9 cellular contexts compared by ENCODE assay signal in genomic region chr4:101169044-101170014, GRCh38.
DNase-seq lines count a peak whose midpoint lies in the region; ATAC-seq and TF ChIP-seq lines count a peak whose summit lies in the region.
"Had no signal": no experiment of that assay in that cellular context is flagged by ENCODE, and none has a peak within 500 bp of the region (broad histone marks: within the 10 kb centered on the region; RNA-seq: fewer than 3 reads in every experiment).

No MANE protein-coding gene starts in this region.

- H3K4me3 ChIP-seq in astrocyte of the spinal cord (ENCODE audit: low read depth, low read length) = no peak overlapping the region
- H3K4me3 ChIP-seq: BLaER1 had no signal

- DNase-seq in SIG-M5 treated with dmso at 0.1 percent for 504 hours (lab: John Stamatoyannopoulos, UW; ENCODE audit: unreplicated experiment) (peak; percentile 60), SIG-M5 (lab: John Stamatoyannopoulos, UW) (no peak), NCI-H1436 (lab: John Stamatoyannopoulos, UW) (peak; percentile 75), T-helper 1 cell (peak in 4 of 5 donors; percentile 10 to 69 (median 29)), astrocyte of the spinal cord (ENCODE audit: low read depth, low spot score) (peak; percentile 58), iris pigment epithelial cell (ENCODE audit: low read depth) (peak; percentile 78)
- DNase-seq in stimulated activated CD4-positive, alpha-beta T cell treated with anti-CD3 and anti-CD28 coated beads, Interleukin-2, amount 100 ng/mL, for 48 hours = peak; percentile 36 to 41

- TF ChIP-seq CTCF in astrocyte of the spinal cord (IDR thresholded peaks at IDR 0.05; ENCODE audit: low read depth, low read length) = peak; percentile 69

- ATAC-seq in HG02852 (IDR thresholded peaks at IDR 0.05; ENCODE audit: unreplicated experiment) = peak; percentile 99

- in situ Hi-C loops in astrocyte of the spinal cord (cut with HindIII; ENCODE audit: low sequenced_read_pairs) = no loop called here
